In the genomic region with DNA sequence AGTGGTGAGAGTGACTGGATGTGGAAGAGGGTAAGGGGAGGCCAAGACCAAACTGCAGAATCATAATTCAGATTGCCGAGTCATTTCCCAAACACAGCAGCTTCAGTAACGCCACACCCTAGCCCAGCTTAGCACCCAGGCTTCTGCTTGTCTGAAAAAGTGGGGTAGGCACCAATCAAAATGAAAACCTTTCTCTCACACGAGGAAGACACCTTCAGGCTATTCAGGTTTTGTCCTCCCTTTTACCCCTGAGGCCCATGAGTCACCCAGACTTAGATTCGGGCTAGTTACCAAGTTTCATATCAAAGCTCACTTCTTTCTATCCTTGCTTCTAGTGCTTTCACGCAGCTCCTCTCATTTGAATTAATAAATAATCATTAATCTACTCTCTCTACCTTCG, we compare ENCODE assay signal across 1 cellular context.
TF ChIP-seq lines count a peak whose summit lies in the region.

No MANE protein-coding gene starts in this region.

TF ChIP-seq in IMR-90, 13 proteins besides CTCF, POLR2A, EP300 and RAD21:
- peak; percentile 8; the same call in 1 of the 2 replicates for TF ChIP-seq NFE2L2 (IDR thresholded peaks at IDR 0.05; ENCODE audit: low read depth, low read length)
- TF ChIP-seq CHD1 (IDR thresholded peaks at IDR 0.05; ENCODE audit: low read depth, low read length): no peak
